ENCODE assay signal across 9 cellular contexts in genomic region chr18:48455555-48456478, GRCh38. TPM values are rescaled to one million over a fixed set of nuclear protein-coding genes. Genes with fewer than 3 reads are reported as not detected.
A peak's percentile ranks its signal among the peaks of the same experiment; 100 is the strongest.
DNase-seq lines count a peak whose midpoint lies in the region; ATAC-seq lines count a peak whose summit lies in the region.
"Had no signal": no experiment of that assay in that cellular context is flagged by ENCODE, and none has a peak within 500 bp of the region (broad histone marks: within the 10 kb centered on the region; RNA-seq: fewer than 3 reads in every experiment).

No MANE protein-coding gene starts in this region.

- H3K4me3 Mint-ChIP-seq in activated CD4-positive, alpha-beta T cell treated with anti-CD3 and anti-CD28 coated beads for 36 hours = no peak overlapping the region

- POLR2A ChIA-PET in activated CD4-positive, alpha-beta T cell treated with anti-CD3 and anti-CD28 coated beads for 36 hours (lab: Charles Lee) = no interaction called here

- CTCF ChIA-PET in activated CD4-positive, alpha-beta T cell treated with anti-CD3 and anti-CD28 coated beads for 36 hours (lab: Charles Lee) = interaction anchor here (0.6 to 6.8 kb wide), 7 partner anchors 10 to 204 kb away, joined by 3 to 61 read pairs (median 3); no protein-coding TSS in a partner anchor

- H3K9me3 Mint-ChIP-seq in activated CD4-positive, alpha-beta T cell treated with anti-CD3 and anti-CD28 coated beads for 36 hours (ENCODE audit: low read depth) = no peaks in the 10 kb centered on the region

- H3K4me1 Mint-ChIP-seq in activated CD4-positive, alpha-beta T cell treated with anti-CD3 and anti-CD28 coated beads for 36 hours = peaks cover 22% of the 10 kb centered on the region

- intact Hi-C loops in activated CD4-positive, alpha-beta T cell treated with anti-CD3 and anti-CD28 coated beads for 36 hours (cut with DNase I, micrococcal nuclease) = no loop called here

- H3K4me3 ChIP-seq in skin epidermis = no peak overlapping the region
- H3K4me3 ChIP-seq: lower lobe of right lung had no signal

- peak overlapping the region in 19 of 21 experiments; percentile 52 to 87 (median 77) for H3K27ac ChIP-seq in skin epidermis
- H3K27ac ChIP-seq: lower lobe of right lung had no signal

- H3K27ac Mint-ChIP-seq in activated CD4-positive, alpha-beta T cell treated with anti-CD3 and anti-CD28 coated beads for 36 hours = peak overlapping the region; percentile 24

- H3K36me3 Mint-ChIP-seq in activated CD4-positive, alpha-beta T cell treated with anti-CD3 and anti-CD28 coated beads for 36 hours (ENCODE audit: low read depth) = no peaks in the 10 kb centered on the region

- ATAC-seq in activated CD4-positive, alpha-beta T cell treated with anti-CD3 and anti-CD28 coated beads for 36 hours = peak; percentile 83

- DNase-seq in HCEC 1CT = peak; percentile 60
- DNase-seq in activated CD4-positive, alpha-beta T cell treated with anti-CD3 and anti-CD28 coated beads for 36 hours = peak; percentile 64
- peak; percentile 43 for DNase-seq in effector CD4-positive, alpha-beta T cell
- DNase-seq in NCI-H2196 (lab: John Stamatoyannopoulos, UW; ENCODE audit: unreplicated experiment) = no peak
- DNase-seq in HPDE6-E6E7 (ENCODE audit: extremely low spot score) = no peak
- no peak for DNase-seq in mesenteric fat pad (ENCODE audit: low spot score)
- DNase-seq in inferior parietal cortex (ENCODE audit: extremely low spot score) = no peak
- DNase-seq: lower lobe of right lung had no signal

- H3K27me3 Mint-ChIP-seq in activated CD4-positive, alpha-beta T cell treated with anti-CD3 and anti-CD28 coated beads for 36 hours = peaks cover 43% of the 10 kb centered on the region

RNA-seq across cellular contexts. Expression of gene ZBTB7C, which starts 46.6 kb away (rescaled TPM):
- not detected for total RNA-seq in activated CD4-positive, alpha-beta T cell treated with anti-CD3 and anti-CD28 coated beads for 36 hours
- total RNA-seq in mesenteric fat pad = 14.2 TPM

Comparison
In these comparisons a context has a peak if more than half of its experiments do, and no peak if none do; other contexts are left out.
1. DNase-seq: peak in HCEC 1CT (single experiment), activated CD4-positive, alpha-beta T cell treated with anti-CD3 and anti-CD28 coated beads for 36 hours (single experiment) and effector CD4-positive, alpha-beta T cell (single experiment); none in NCI-H2196 (single experiment), HPDE6-E6E7 (single experiment), mesenteric fat pad (single experiment) and inferior parietal cortex (single experiment).
2. RNA of gene ZBTB7C, which starts 46.6 kb away (total RNA-seq): 14.2 TPM in mesenteric fat pad (single experiment); not detected in activated CD4-positive, alpha-beta T cell treated with anti-CD3 and anti-CD28 coated beads for 36 hours; every median in the first group is over 10 times any median in the second.